8 cellular contexts compared by ENCODE assay signal in the genomic region with DNA sequence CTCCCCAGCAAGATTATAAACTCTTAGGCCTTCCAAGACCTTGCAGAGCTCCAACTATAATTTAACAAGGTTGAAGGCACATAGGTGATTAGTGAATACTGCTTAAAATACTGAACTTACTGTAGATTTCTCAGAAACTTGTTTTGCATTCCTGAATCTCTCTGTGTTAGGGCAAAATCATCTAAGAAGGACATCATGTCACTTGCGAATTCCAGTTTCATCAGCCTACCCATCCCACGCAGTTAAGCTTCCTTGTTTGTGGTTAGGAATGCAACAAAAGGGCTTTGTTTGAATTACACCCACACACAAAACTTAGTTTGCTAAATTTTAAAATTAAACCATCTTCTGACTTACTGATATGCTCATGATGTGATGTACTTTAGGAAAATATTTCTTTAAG.
DNase-seq lines count a peak whose midpoint lies in the region; ATAC-seq, FAIRE-seq and TF ChIP-seq lines count a peak whose summit lies in the region.

No MANE protein-coding gene starts in this region.

- H3K36me3 ChIP-seq in pancreas (no peaks in the 10 kb centered on the region), trophoblast cell (ENCODE audit: control insufficient read depth in 1 of 2, insufficient read depth in 2 of 2, low read length in 2 of 2) (peaks cover 1 to 2% of the 10 kb centered on the region in 2 experiments)

- H3K27ac ChIP-seq in pancreas (peak overlapping the region in 2 of 4 donors; percentile 41 to 52), trophoblast cell (ENCODE audit: low read depth, low read length) (no peak overlapping the region)

- no peak overlapping the region for H3K9ac ChIP-seq in trophoblast cell (ENCODE audit: low read length)

- peaks cover 0 to 13% (median 0%) of the 10 kb centered on the region in 3 donors for H3K4me1 ChIP-seq in pancreas
- no peaks in the 10 kb centered on the region for H3K4me1 ChIP-seq in trophoblast cell (ENCODE audit: control insufficient read depth in 1 of 2, insufficient read depth in 2 of 2, low read length in 2 of 2)

- no peak overlapping the region for H3K18ac ChIP-seq in trophoblast cell (ENCODE audit: low read length)

- no peaks in the 10 kb centered on the region for H3K79me1 ChIP-seq in trophoblast cell (ENCODE audit: low read length)

- H3K9me3 ChIP-seq in pancreas, result no peaks in the 10 kb centered on the region
- H3K9me3 ChIP-seq in trophoblast cell (ENCODE audit: insufficient read depth, low read depth, low read length), result no peaks in the 10 kb centered on the region

- no peak overlapping the region for H3K4me2 ChIP-seq in trophoblast cell (ENCODE audit: low read length)

- H2AK5ac ChIP-seq in trophoblast cell (ENCODE audit: low read length), result no peak overlapping the region

- FAIRE-seq in RCC 7860 (lab: Jason Lieb, UNC) (peak; percentile 67), pancreas (lab: Jason Lieb, UNC) (no peak)

- H3K79me2 ChIP-seq in trophoblast cell (ENCODE audit: control insufficient read depth, insufficient read depth, low read length, poor library complexity), result no peaks in the 10 kb centered on the region

- H2BK120ac ChIP-seq in trophoblast cell (ENCODE audit: insufficient read depth, low read length, poor library complexity), result no peak overlapping the region

- H3K4ac ChIP-seq in trophoblast cell (ENCODE audit: low read depth, low read length), result no peak overlapping the region

- H4K8ac ChIP-seq in trophoblast cell (ENCODE audit: low read depth, low read length), result no peak overlapping the region

- H2BK12ac ChIP-seq in trophoblast cell (ENCODE audit: low read length), result no peak overlapping the region

- TF ChIP-seq CTCF in fibroblast of mammary gland (conservative IDR thresholded peaks at IDR 0.05; ENCODE audit: control insufficient read depth, insufficient read depth, low read depth, low read length), result no peak
- TF ChIP-seq CTCF in pancreas (IDR thresholded peaks at IDR 0.05), result no peak

- 54 to 75% methylated on average over 2 of the region's 2 CpGs for WGBS in pancreas, 2 donors
- WGBS in trophoblast cell (ENCODE audit: extremely low coverage, insufficient coverage, insufficient read length), result no CpG with 5 or more reads among the region's 2 CpGs

- ATAC-seq in pancreas, result peak in 3 of 4 donors; percentile 57 to 75 (median 63)
- ATAC-seq in GM21367 (IDR thresholded peaks at IDR 0.05; ENCODE audit: unreplicated experiment), result no peak

- no peak overlapping the region for H2BK5ac ChIP-seq in trophoblast cell (ENCODE audit: low read depth, low read length, poor library complexity)

- H2AFZ ChIP-seq in trophoblast cell (ENCODE audit: insufficient read depth, low read length, poor library complexity), result no peak overlapping the region

- H3K4me3 ChIP-seq in fibroblast of mammary gland (ENCODE audit: control insufficient read depth, low read depth, low read length), result no peak overlapping the region
- H3K4me3 ChIP-seq in pancreas, result no peak overlapping the region
- H3K4me3 ChIP-seq in trophoblast cell (ENCODE audit: low read depth, low read length), result no peak overlapping the region

- H3K27me3 ChIP-seq in pancreas (no peaks in the 10 kb centered on the region), trophoblast cell (ENCODE audit: insufficient read depth, low read length) (no peaks in the 10 kb centered on the region)

- no peak overlapping the region for H4K12ac ChIP-seq in trophoblast cell (ENCODE audit: low read depth, low read length)

- H3K23ac ChIP-seq in trophoblast cell (ENCODE audit: low read length), result no peak overlapping the region

- DNase-seq in ELR (ENCODE audit: low read depth) (peak; percentile 66), RCC 7860 (ENCODE audit: low spot score) (peak; percentile 59), fibroblast of mammary gland (ENCODE audit: low read depth) (peak; percentile 77), pancreas (no peak), trophoblast cell (no peak), NCI-H1694 treated with DMSO at 0.1 percent for 48 hours (lab: John Stamatoyannopoulos, UW) (no peak), NCI-H345 (lab: John Stamatoyannopoulos, UW) (no peak)

- no peak overlapping the region for H3K14ac ChIP-seq in trophoblast cell (ENCODE audit: low read length)

- H4K91ac ChIP-seq in trophoblast cell (ENCODE audit: low read depth, low read length), result no peak overlapping the region

- intact Hi-C loops in pancreas (cut with DNase I), result no loop called here

Comparison
In these comparisons a context has a peak if more than half of its experiments do, and no peak if none do; other contexts are left out.
1. DNase-seq: peak in ELR (single experiment), RCC 7860 (single experiment) and fibroblast of mammary gland (single experiment); none in pancreas (0 of 6), trophoblast cell (0 of 2), NCI-H1694 treated with DMSO at 0.1 percent for 48 hours (single experiment) and NCI-H345 (single experiment).